15 cellular contexts compared by ENCODE assay signal in genomic region chr2:149894760-149895159, GRCh38.
DNase-seq lines count a peak whose midpoint lies in the region; ATAC-seq, FAIRE-seq and TF ChIP-seq lines count a peak whose summit lies in the region.
"Had no signal": no experiment of that assay in that cellular context is flagged by ENCODE, and none has a peak within 500 bp of the region (broad histone marks: within the 10 kb centered on the region; RNA-seq: fewer than 3 reads in every experiment).

No MANE protein-coding gene starts in this region.

- no peak overlapping the region for H3K9ac ChIP-seq in keratinocyte (ENCODE audit: control insufficient read depth, extremely low read depth, insufficient read depth, low read length)

- dilution Hi-C loops in keratinocyte (cut with MboI; ENCODE audit: extremely low pct_ligation_motif_present, low sequenced_read_pairs): no loop called here

- DNase-seq in A172 (ENCODE audit: low spot score) (peak; percentile 56), Kasumi-1 (lab: John Stamatoyannopoulos, UW) (peak; percentile 95 to 96), SKM-1 (lab: John Stamatoyannopoulos, UW; ENCODE audit: unreplicated experiment) (peak; percentile 64), keratinocyte (ENCODE audit: low read depth, low spot score) (peak; percentile 79), NCI-H226 (no peak), kidney glomerular epithelial cell (lab: John Stamatoyannopoulos, UW) (no peak)
- DNase-seq: activated CD4-positive, CD25-positive, alpha-beta regulatory T cell treated with anti-CD3 and anti-CD28 coated beads, Interleukin-2, amount 50 U/mL, for 72 hours; erythroblast; NCI-H2029; ovary; stimulated activated CD4-positive, alpha-beta T cell treated with anti-CD3 and anti-CD28 coated beads, Interleukin-12 subunit alpha, Interleukin-12 subunit beta, amount 100 ng/mL, for 4 hours; testis had no signal

- H4K20me1 ChIP-seq in keratinocyte (ENCODE audit: control insufficient read depth, extremely low read depth, insufficient read depth, low read length): no peaks in the 10 kb centered on the region

- peak overlapping the region; percentile 25 for H3K4me2 ChIP-seq in keratinocyte (ENCODE audit: control insufficient read depth, extremely low read depth, insufficient read depth, low read depth, low read length)

- TF ChIP-seq CTCF in keratinocyte (optimal IDR thresholded peaks at IDR 0.05 in 1 of 3, IDR thresholded peaks at IDR 0.05 in 1 of 3, conservative IDR thresholded peaks at IDR 0.05 in 1 of 3; ENCODE audit: extremely low read depth in 1 of 3, insufficient read depth in 2 of 3, low read length in 3 of 3): no peak

- no peak overlapping the region for H3K27ac ChIP-seq in keratinocyte (ENCODE audit: control insufficient read depth, insufficient read depth, low read length)
- H3K27ac ChIP-seq: ovary, testis had no signal

- H3K9me1 ChIP-seq in keratinocyte (ENCODE audit: control insufficient read depth, extremely low read depth, insufficient read depth, low read length): no peaks in the 10 kb centered on the region

- no peak overlapping the region for H3K4me3 ChIP-seq in keratinocyte (ENCODE audit: control insufficient read depth in 2 of 3, extremely low read depth in 1 of 3, insufficient read depth in 2 of 3, low read depth in 1 of 3, low read length in 3 of 3)
- H3K4me3 ChIP-seq: ovary, testis had no signal

- peaks cover 3% of the 10 kb centered on the region for H3K27me3 ChIP-seq in keratinocyte (ENCODE audit: control insufficient read depth, extremely low read depth, insufficient read depth, low read length)
- H3K27me3 ChIP-seq: ovary, testis had no signal

- H2AFZ ChIP-seq in keratinocyte (ENCODE audit: control insufficient read depth, low read length): no peak overlapping the region

- no peaks in the 10 kb centered on the region for H3K36me3 ChIP-seq in keratinocyte (ENCODE audit: control insufficient read depth in 2 of 2, extremely low read depth in 1 of 2, insufficient read depth in 2 of 2, low read length in 2 of 2)
- H3K36me3 ChIP-seq: ovary had no signal

- peaks cover 8% of the 10 kb centered on the region for H3K4me1 ChIP-seq in keratinocyte (ENCODE audit: control insufficient read depth, extremely low read depth, insufficient read depth, low read length)
- H3K4me1 ChIP-seq: testis had no signal

- ATAC-seq in HG02610 (IDR thresholded peaks at IDR 0.05; ENCODE audit: unreplicated experiment) (no peak), GM21786 (IDR thresholded peaks at IDR 0.05; ENCODE audit: unreplicated experiment) (no peak)

- no peaks in the 10 kb centered on the region for H3K79me2 ChIP-seq in keratinocyte (ENCODE audit: control insufficient read depth, insufficient read depth, low read length)

- peak; percentile 79 for FAIRE-seq in keratinocyte (lab: Jason Lieb, UNC)
- FAIRE-seq: colon had no signal

- H3K9me3 ChIP-seq in keratinocyte (ENCODE audit: control insufficient read depth, low read depth, low read length): no peaks in the 10 kb centered on the region
- H3K9me3 ChIP-seq: ovary, testis had no signal

Comparison
In these comparisons a context has a peak if more than half of its experiments do, and no peak if none do; other contexts are left out.
1. DNase-seq: peak in A172 (single experiment), Kasumi-1 (2 of 2), SKM-1 (single experiment) and keratinocyte (single experiment); none in NCI-H226 (single experiment) and kidney glomerular epithelial cell (single experiment).